In the genomic region with DNA sequence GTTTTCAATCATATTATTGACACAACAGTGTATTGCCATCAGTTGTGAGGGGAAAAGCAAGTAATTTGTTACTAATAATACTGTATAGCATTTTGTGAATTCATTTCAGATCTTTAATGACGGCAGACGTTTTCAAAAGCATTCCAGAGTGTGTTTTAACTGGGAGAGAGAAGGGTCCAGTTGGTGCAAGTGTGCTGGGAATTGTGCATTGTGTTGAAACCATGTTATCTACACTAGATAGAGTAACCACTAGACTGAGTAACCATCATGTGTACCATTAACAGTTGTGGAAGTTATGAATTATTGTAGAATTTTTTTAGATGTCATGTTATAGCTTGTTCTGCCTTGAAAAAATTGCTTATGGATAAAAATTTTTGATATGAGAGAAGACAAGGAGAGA, we compare ENCODE assay signal across 22 cellular contexts.
"Had no signal": no experiment of that assay in that cellular context is flagged by ENCODE, and none has a peak within 500 bp of the region (broad histone marks: within the 10 kb centered on the region; RNA-seq: fewer than 3 reads in every experiment).

No MANE protein-coding gene starts in this region.

- H3K4me1 ChIP-seq: colonic mucosa, esophagus squamous epithelium, gastroesophageal sphincter, heart left ventricle, left lung, lower lobe of right lung had no signal

- H3K27me3 ChIP-seq: colonic mucosa, esophagus squamous epithelium, foreskin keratinocyte, gastroesophageal sphincter, heart left ventricle, hepatocyte, left lung had no signal

- H3K9me3 ChIP-seq: colonic mucosa, esophagus squamous epithelium, gastroesophageal sphincter, heart left ventricle, left lung, lower lobe of right lung had no signal

- DNase-seq: colonic mucosa; cortex of kidney; effector CD8-positive, alpha-beta T cell; effector memory CD8-positive, alpha-beta T cell; endodermal cell; erythroblast; esophagus squamous epithelium; heart left ventricle; hypothalamus; immature natural killer cell; islet precursor cell; left cardiac atrium; left lung; left ventricle myocardium superior; lower lobe of right lung; mesenchymal stem cell; midbrain; naive thymus-derived CD4-positive, alpha-beta T cell had no signal

- H3K79me2 ChIP-seq: hepatocyte had no signal

- H3K4me2 ChIP-seq: hepatocyte had no signal

- H3K27ac ChIP-seq: colonic mucosa, esophagus squamous epithelium, foreskin keratinocyte, gastroesophageal sphincter, heart left ventricle, hepatocyte, left lung, lower lobe of right lung had no signal

- H2AFZ ChIP-seq: hepatocyte had no signal

- ATAC-seq: effector memory CD8-positive, alpha-beta T cell; esophagus mucosa; foreskin keratinocyte; gastroesophageal sphincter; heart left ventricle; left cardiac atrium; left lung; left ventricle myocardium superior; lower lobe of right lung; naive thymus-derived CD4-positive, alpha-beta T cell had no signal

- H3K4me3 ChIP-seq: colonic mucosa, esophagus squamous epithelium, gastroesophageal sphincter, heart left ventricle, hepatocyte, left lung, lower lobe of right lung had no signal

- H3K36me3 ChIP-seq: colonic mucosa, esophagus squamous epithelium, gastroesophageal sphincter, heart left ventricle, left lung, lower lobe of right lung had no signal
